In genomic region chr10:113788604-113789083, GRCh38 we compare ENCODE assay signal across 8 cellular contexts. TPM values are rescaled to one million over a fixed set of nuclear protein-coding genes. Genes with fewer than 3 reads are reported as not detected.
DNase-seq lines count a peak whose midpoint lies in the region; ATAC-seq and TF ChIP-seq lines count a peak whose summit lies in the region.

No MANE protein-coding gene starts in this region.

- no peaks in the 10 kb centered on the region for H3K36me3 ChIP-seq in testis (ENCODE audit: low read depth, missing control alignments)

- H3K27me3 ChIP-seq in testis = no peaks in the 10 kb centered on the region

- TF ChIP-seq CTCF in choroid plexus epithelial cell (conservative IDR thresholded peaks at IDR 0.05; ENCODE audit: low read depth, low read length) = no peak
- TF ChIP-seq CTCF in testis (IDR thresholded peaks at IDR 0.05) = no peak

- no peak overlapping the region for H3K27ac ChIP-seq in testis

- H3K4me3 ChIP-seq in choroid plexus epithelial cell (ENCODE audit: low read depth, low read length) (no peak overlapping the region), testis (no peak overlapping the region)

- H3K4me1 ChIP-seq in testis = no peaks in the 10 kb centered on the region

- intact Hi-C loops in testis (cut with DNase I; ENCODE audit: low total_unique reads) = no loop called here

- 70 to 80% methylated on average over 9 of the region's 9 CpGs for WGBS in testis, 2 donors

- ATAC-seq in GM21528 (IDR thresholded peaks at IDR 0.05; ENCODE audit: low FRiP score, unreplicated experiment) = peak; percentile 70

- H3K9me3 ChIP-seq in testis = no peaks in the 10 kb centered on the region

- peak; percentile 72 for DNase-seq in Daoy (ENCODE audit: low read depth)
- DNase-seq in HT-29 (ENCODE audit: low spot score) = peak; percentile 14
- DNase-seq in choroid plexus epithelial cell (ENCODE audit: low read depth) = peak; percentile 94
- DNase-seq in pons (ENCODE audit: low spot score) = peak; percentile 8
- DNase-seq in NCI-H187 (lab: John Stamatoyannopoulos, UW) = no peak
- no peak for DNase-seq in effector CD8-positive, alpha-beta T cell (lab: John Stamatoyannopoulos, UW)
- DNase-seq in testis = no peak

- no peak for TF ChIP-seq POLR2A in testis (IDR thresholded peaks at IDR 0.05)

RNA-seq across cellular contexts. Expression of gene PLEKHS1, which starts 37.2 kb away (rescaled TPM):
- not detected in 2 replicates for total RNA-seq in Daoy (2014; rRNA removed; shearing (Covaris generic))
- total RNA-seq in HT-29 (2014; rRNA removed; shearing (Covaris generic)) = 0.55 TPM in 1 of 2 replicates, not detected in the other
- 1 to 10 TPM in 1 of 2 donors, under 1 TPM in 1; 0.31 to 1.1 TPM for total RNA-seq in testis
- 2.2 TPM for polyA plus RNA-seq in testis (ENCODE audit: insufficient read depth, low read depth, low replicate concordance)

Comparison
In these comparisons a context has a peak if more than half of its experiments do, and no peak if none do; other contexts are left out.
1. DNase-seq: peak in Daoy (single experiment), HT-29 (single experiment), choroid plexus epithelial cell (single experiment) and pons (single experiment); none in NCI-H187 (0 of 2), effector CD8-positive, alpha-beta T cell (single experiment) and testis (single experiment).